7 cellular contexts compared by ENCODE assay signal in the genomic region with DNA sequence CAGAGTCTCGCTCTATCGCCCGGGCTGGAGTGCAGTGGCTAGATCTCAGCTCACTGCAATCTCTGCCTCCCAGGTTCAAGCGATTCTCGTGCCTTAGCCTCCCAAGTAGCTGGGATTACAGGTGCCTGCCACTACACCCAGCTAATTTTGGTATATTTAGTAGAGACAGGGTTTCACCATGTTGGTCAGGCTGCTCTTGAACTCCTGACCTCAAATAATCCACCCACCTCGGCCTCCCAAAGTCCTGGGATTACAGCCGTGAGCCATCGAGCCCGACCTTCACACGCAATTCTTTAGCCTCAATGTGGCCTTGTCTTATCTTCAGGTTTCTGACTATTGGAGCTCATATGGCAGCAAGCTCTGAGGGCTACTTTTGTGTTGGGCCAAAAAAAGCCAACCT. TPM values are rescaled to one million over a fixed set of nuclear protein-coding genes. Genes with fewer than 3 reads are reported as not detected.
DNase-seq lines count a peak whose midpoint lies in the region; ATAC-seq and TF ChIP-seq lines count a peak whose summit lies in the region.
"Not testable (repeated sequence)": the region's sequence is repeated elsewhere in the genome, so short reads cannot be mapped to it uniquely, and the experiment has no call there.

No MANE protein-coding gene starts in this region.

- not testable (repeated sequence) for H3K9ac ChIP-seq in IMR-90 (ENCODE audit: low read depth, low read length)

- DNase-seq in IMR-90; activated T-cell treated with anti-CD3 and anti-CD28 coated beads, Interleukin-2, amount 50 U/mL, for 4 hours; caudate nucleus (lab: John Stamatoyannopoulos, UW); heart right ventricle; mesothelial cell of epicardium (ENCODE audit: low spot score in 2 of 2, unreplicated experiment in 2 of 2); osteocyte (ENCODE audit: extremely low spot score, unreplicated experiment); stomach: not testable (repeated sequence)

- intact Hi-C loops in IMR-90 (cut with micrococcal nuclease) = loop anchor here (5.0 kb wide), 2 partner anchors 83 to 123 kb away; a partner anchor contains a TSS
- intact Hi-C loops in heart right ventricle (cut with DNase I) = loop anchor here in 1 of 10 donors (5.0 kb wide), 1 partner anchor 37 kb away; no protein-coding TSS in a partner anchor
- intact Hi-C loops in stomach (cut with DNase I; ENCODE audit: low total_unique reads) = not testable (repeated sequence)

- H3K18ac ChIP-seq in IMR-90 (ENCODE audit: low read depth, low read length) = not testable (repeated sequence)

- no CpG with 5 or more reads among the region's 10 CpGs for WGBS in IMR-90 (ENCODE audit: extremely low coverage in 2 of 2, insufficient read length in 1 of 2), 2 experiments
- WGBS in heart right ventricle, 2 donors = 88 to 95% methylated on average over 10 of the region's 10 CpGs
- 85 to 93% (median 91%) methylated on average over 10 of the region's 10 CpGs for WGBS in stomach, 5 donors

- not testable (repeated sequence) for H2AFZ ChIP-seq in IMR-90 (replicated peaks; ENCODE audit: low read length, poor library complexity)

- TF ChIP-seq CTCF in IMR-90 (conservative IDR thresholded peaks at IDR 0.05; ENCODE audit: low read depth, low read length); heart right ventricle (IDR thresholded peaks at IDR 0.05); mesothelial cell of epicardium (IDR thresholded peaks at IDR 0.05; ENCODE audit: unreplicated experiment); osteocyte (IDR thresholded peaks at IDR 0.05); stomach (IDR thresholded peaks at IDR 0.05): not testable (repeated sequence)

- H4K8ac ChIP-seq in IMR-90 (ENCODE audit: low read depth in 2 of 2, low read length in 2 of 2) = peak overlapping the region; percentile 92 to 100; a peak in 2 of 4 replicates

- POLR2A ChIA-PET in IMR-90 (lab: Charles Lee; ENCODE audit: unreplicated experiment) = not testable (repeated sequence)

- H3K4me2 ChIP-seq in IMR-90 (ENCODE audit: low read depth, low read length) = not testable (repeated sequence)

- CTCF ChIA-PET in IMR-90 (lab: Yijun Ruan, JAX) = not testable (repeated sequence)

- H3K14ac ChIP-seq in IMR-90 (replicated peaks; ENCODE audit: low read depth, low read length) = not testable (repeated sequence)

- not testable (repeated sequence) for H3K36me3 ChIP-seq in IMR-90 (ENCODE audit: control insufficient read depth, insufficient read depth, low read length); heart right ventricle; stomach

- not testable (repeated sequence) for H2BK120ac ChIP-seq in IMR-90 (ENCODE audit: low read depth, low read length)

- H3K4me1 ChIP-seq in IMR-90 (ENCODE audit: control insufficient read depth, insufficient read depth, low read length) = not testable (repeated sequence)
- H3K4me1 ChIP-seq in heart right ventricle = peaks cover 5 to 55% (median 29%) of the 10 kb centered on the region in 9 donors
- peaks cover 14 to 26% (median 22%) of the 10 kb centered on the region in 4 donors for H3K4me1 ChIP-seq in stomach

- H3K27me3 Mint-ChIP-seq in activated T-cell treated with anti-CD3 and anti-CD28 coated beads, Interleukin-2, amount 50 U/mL, for 4 hours (ENCODE audit: low read depth); mesothelial cell of epicardium (ENCODE audit: low read depth); osteocyte (ENCODE audit: unreplicated experiment): not testable (repeated sequence)

- peaks cover 4 to 19% of the 10 kb centered on the region in 2 experiments; a peak in 3 of 4 replicates for H3K79me1 ChIP-seq in IMR-90 (ENCODE audit: low read depth in 1 of 2, low read length in 2 of 2)

- not testable (repeated sequence) for H4K5ac ChIP-seq in IMR-90 (ENCODE audit: low read depth, low read length)

- not testable (repeated sequence) for H2AK5ac ChIP-seq in IMR-90 (ENCODE audit: low read depth, low read length)

- 0 out of 3 replicates have a peak overlapping the region, but pooled peaks have one; percentile 18 for H2BK15ac ChIP-seq in IMR-90 (ENCODE audit: low read depth, low read length)

- BruUV-seq in IMR-90 (replicated peaks; lab: Mats Ljungman, UMichigan) = not testable (repeated sequence)

- not testable (repeated sequence) for H2AK9ac ChIP-seq in IMR-90 (replicated peaks; ENCODE audit: low read depth, low read length, poor library complexity)

- H3K23ac ChIP-seq in IMR-90 (ENCODE audit: low read depth, low read length) = not testable (repeated sequence)

- H2BK5ac ChIP-seq in IMR-90 (ENCODE audit: low read depth, low read length, poor library complexity, severe bottlenecking) = not testable (repeated sequence)

- H3K9me3 ChIP-seq in IMR-90 (ENCODE audit: control insufficient read depth, insufficient read depth, low read length); heart right ventricle; stomach: not testable (repeated sequence)

- peaks cover 15% of the 10 kb centered on the region for H3K4me1 Mint-ChIP-seq in activated T-cell treated with anti-CD3 and anti-CD28 coated beads, Interleukin-2, amount 50 U/mL, for 4 hours (ENCODE audit: low read depth)
- H3K4me1 Mint-ChIP-seq in mesothelial cell of epicardium (peaks cover 23% of the 10 kb centered on the region), osteocyte (ENCODE audit: unreplicated experiment) (peaks cover 13% of the 10 kb centered on the region)

- ATAC-seq in IMR-90 (ENCODE audit: low read depth); activated T-cell treated with anti-CD3 and anti-CD28 coated beads, Interleukin-2, amount 50 U/mL, for 4 hours; heart right ventricle: not testable (repeated sequence)

- H3K27ac ChIP-seq in IMR-90 (ENCODE audit: insufficient read depth, low read length) = not testable (repeated sequence)
- H3K27ac ChIP-seq in caudate nucleus (ENCODE audit: low read depth, low read length) (peak overlapping the region; percentile 94), heart right ventricle (peak overlapping the region in 9 of 10 donors; percentile 98 to 100 (median 99)), stomach (peak overlapping the region; percentile 87 to 97 (median 93))

- peaks cover 10% of the 10 kb centered on the region for H3K9me1 ChIP-seq in IMR-90 (ENCODE audit: insufficient read depth, low read length)

- TF ChIP-seq RAD21 in IMR-90 (IDR thresholded peaks at IDR 0.05; ENCODE audit: low read length) = not testable (repeated sequence)

- not testable (repeated sequence) for H2BK20ac ChIP-seq in IMR-90 (ENCODE audit: low read depth, low read length)

- in situ Hi-C loops in IMR-90 (cut with MboI; ENCODE audit: low sequenced_read_pairs) = not testable (repeated sequence)

- not testable (repeated sequence) for H3K4ac ChIP-seq in IMR-90 (ENCODE audit: low read depth, low read length)

- H3K9me3 Mint-ChIP-seq in activated T-cell treated with anti-CD3 and anti-CD28 coated beads, Interleukin-2, amount 50 U/mL, for 4 hours; mesothelial cell of epicardium; osteocyte (ENCODE audit: unreplicated experiment): not testable (repeated sequence)

- not testable (repeated sequence) for H4K91ac ChIP-seq in IMR-90 (ENCODE audit: insufficient read depth, low read depth, low read length)

- not testable (repeated sequence) for H4K20me1 ChIP-seq in IMR-90 (ENCODE audit: insufficient read depth, low read length)

- H3K27me3 ChIP-seq in IMR-90 (ENCODE audit: control insufficient read depth, insufficient read depth, low read length); heart right ventricle: not testable (repeated sequence)
- peaks cover 0 to 12% (median 0%) of the 10 kb centered on the region in 3 donors for H3K27me3 ChIP-seq in stomach

- not testable (repeated sequence) for TF ChIP-seq POLR2A in IMR-90 (IDR thresholded peaks at IDR 0.05; ENCODE audit: low read depth, low read length); stomach (IDR thresholded peaks at IDR 0.05)

- not testable (repeated sequence) for H3K36me3 Mint-ChIP-seq in activated T-cell treated with anti-CD3 and anti-CD28 coated beads, Interleukin-2, amount 50 U/mL, for 4 hours (ENCODE audit: insufficient read depth); mesothelial cell of epicardium; osteocyte (ENCODE audit: unreplicated experiment)

- not testable (repeated sequence) for H3K56ac ChIP-seq in IMR-90 (ENCODE audit: extremely low read depth, insufficient read depth, low read length)

- peak overlapping the region; percentile 97 for H3K27ac Mint-ChIP-seq in mesothelial cell of epicardium
- H3K27ac Mint-ChIP-seq in osteocyte (ENCODE audit: unreplicated experiment) = peak overlapping the region; percentile 91

- TF ChIP-seq EP300 in stomach (IDR thresholded peaks at IDR 0.05) = not testable (repeated sequence)

- not testable (repeated sequence) for H3K4me3 ChIP-seq in IMR-90 (ENCODE audit: insufficient read depth, low read depth, low read length); stomach
- peak overlapping the region in 3 of 10 donors; percentile 81 to 88 (median 86) for H3K4me3 ChIP-seq in heart right ventricle

- dilution Hi-C loops in IMR-90 (cut with HindIII; ENCODE audit: low sequenced_read_pairs, unreplicated experiment) = not testable (repeated sequence)

- peak overlapping the region; percentile 75 for H3K4me3 Mint-ChIP-seq in activated T-cell treated with anti-CD3 and anti-CD28 coated beads, Interleukin-2, amount 50 U/mL, for 4 hours
- H3K4me3 Mint-ChIP-seq in mesothelial cell of epicardium (peak overlapping the region; percentile 80), osteocyte (ENCODE audit: unreplicated experiment) (peak overlapping the region; percentile 71)

RNA-seq across cellular contexts. Expression of a gene that starts 22.6 kb away (rescaled TPM):
- total RNA-seq in IMR-90 (2012; rRNA removed) = 772 and 841 TPM in 2 replicates
- 1,857 and 1,944 TPM in 2 replicates for polyA plus RNA-seq in IMR-90 (2012; rRNA removed)
- 823 and 2,639 TPM in 2 replicates for polyA plus RNA-seq in IMR-90 (2012; cell fraction: cytosol; rRNA removed)
- polyA plus RNA-seq in IMR-90 (2012; cell fraction: nucleus; rRNA removed; ENCODE audit: low replicate concordance) = 597 and 1,651 TPM in 2 replicates
- total RNA-seq in activated T-cell treated with anti-CD3 and anti-CD28 coated beads, Interleukin-2, amount 50 U/mL, for 4 hours = 10 to 100 TPM; 17.6 to 19.8 (median 17.8) TPM
- total RNA-seq in heart right ventricle = 100 to 1,000 TPM in 1 of 10 donors, 10 to 100 TPM in 9; 31.8 to 130 (median 53.2) TPM
- 100 to 1,000 TPM in 1 of 2 donors, 10 to 100 TPM in 1; 43.4 to 218 TPM for polyA plus RNA-seq in heart right ventricle
- 360 to 375 TPM (median 373 TPM) in 3 replicates for total RNA-seq in mesothelial cell of epicardium
- 484 and 511 TPM in 2 replicates for total RNA-seq in osteocyte
- 100 to 1,000 TPM in 2 of 5 donors, 10 to 100 TPM in 3; 46.6 to 297 (median 81.0) TPM for total RNA-seq in stomach
- 10 to 100 TPM; 15.4 to 46.0 (median 39.0) TPM for polyA plus RNA-seq in stomach

RNA-seq across cellular contexts. Expression of a gene that starts 58.9 kb away (rescaled TPM):
- total RNA-seq in IMR-90 (2012; rRNA removed) (1.7 and 2.0 TPM in 2 replicates), heart right ventricle (1 to 10 TPM; 3.3 to 8.0 (median 4.1) TPM), mesothelial cell of epicardium (8.0 to 8.2 TPM (median 8.1 TPM) in 3 replicates), osteocyte (3.1 and 4.0 TPM in 2 replicates), stomach (10 to 100 TPM in 2 of 5 donors, 1 to 10 TPM in 2, under 1 TPM in 1; 0.58 to 57.6 (median 5.9) TPM)
- polyA plus RNA-seq in IMR-90 (2012; rRNA removed) (7.9 and 8.2 TPM in 2 replicates), heart right ventricle (10 to 100 TPM in 1 of 2 donors, 1 to 10 TPM in 1; 3.6 to 10.3 TPM), stomach (1 to 10 TPM; 3.4 to 6.6 (median 3.9) TPM)
- 4.1 and 7.5 TPM in 2 replicates for polyA plus RNA-seq in IMR-90 (2012; cell fraction: cytosol; rRNA removed)
- 25.1 and 54.1 TPM in 2 replicates for polyA plus RNA-seq in IMR-90 (2012; cell fraction: nucleus; rRNA removed; ENCODE audit: low replicate concordance)
- total RNA-seq in activated T-cell treated with anti-CD3 and anti-CD28 coated beads, Interleukin-2, amount 50 U/mL, for 4 hours = 10 to 100 TPM in 1 of 3 donors, 1 to 10 TPM in 2; 5.4 to 10.9 (median 9.8) TPM
